ENCODE assay signal across 2 cellular contexts in the genomic region with DNA sequence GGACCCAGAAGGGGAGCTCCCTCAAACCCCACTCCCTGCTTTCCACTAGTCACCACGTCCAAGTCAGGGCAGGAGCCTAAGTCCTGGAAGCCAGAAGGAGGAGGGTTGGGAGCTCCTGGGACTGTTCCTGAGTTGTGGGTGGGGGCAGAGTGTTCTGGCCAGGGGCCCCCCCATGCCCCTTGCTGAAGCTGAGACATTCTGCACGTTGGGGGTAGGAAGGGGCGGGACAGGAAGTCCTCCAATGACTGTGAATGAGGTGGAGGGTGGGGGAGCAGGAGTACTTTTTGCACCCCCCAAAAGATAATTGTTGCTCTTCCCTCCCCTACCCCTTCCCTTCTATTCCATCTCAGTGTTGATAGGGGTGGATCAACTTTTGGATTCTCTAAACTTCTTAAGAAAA.
TF ChIP-seq lines count a peak whose summit lies in the region.

No MANE protein-coding gene starts in this region.

TF ChIP-seq in A549, 52 proteins besides CTCF, POLR2A, EP300 and RAD21:
- TF ChIP-seq ESRRA (IDR thresholded peaks at IDR 0.05; ENCODE audit: borderline replicate concordance, low read length) (no peak), BHLHE40 (IDR thresholded peaks at IDR 0.05; ENCODE audit: low read depth, low read length) (no peak), NFE2L2 (conservative IDR thresholded peaks at IDR 0.05; ENCODE audit: low read length) (no peak), ZFP36 (IDR thresholded peaks at IDR 0.05; ENCODE audit: borderline replicate concordance, partially characterized antibody) (no peak), GATA3 (IDR thresholded peaks at IDR 0.05; ENCODE audit: borderline replicate concordance) (no peak), FOSB (CRISPR knock-in tag; IDR thresholded peaks at IDR 0.05) (no peak), HOXB5 (CRISPR knock-in tag; IDR thresholded peaks at IDR 0.05) (no peak), TP53 (CRISPR knock-in tag; IDR thresholded peaks at IDR 0.05) (no peak), CHD2 (IDR thresholded peaks at IDR 0.05; ENCODE audit: low read length, partially characterized antibody) (no peak), NPAS2 (CRISPR knock-in tag; IDR thresholded peaks at IDR 0.05; ENCODE audit: borderline replicate concordance) (no peak), NR3C1 (IDR thresholded peaks at IDR 0.05) (no peak), ZSCAN20 (CRISPR knock-in tag; IDR thresholded peaks at IDR 0.05) (no peak)
- TF ChIP-seq, protein P1, sequence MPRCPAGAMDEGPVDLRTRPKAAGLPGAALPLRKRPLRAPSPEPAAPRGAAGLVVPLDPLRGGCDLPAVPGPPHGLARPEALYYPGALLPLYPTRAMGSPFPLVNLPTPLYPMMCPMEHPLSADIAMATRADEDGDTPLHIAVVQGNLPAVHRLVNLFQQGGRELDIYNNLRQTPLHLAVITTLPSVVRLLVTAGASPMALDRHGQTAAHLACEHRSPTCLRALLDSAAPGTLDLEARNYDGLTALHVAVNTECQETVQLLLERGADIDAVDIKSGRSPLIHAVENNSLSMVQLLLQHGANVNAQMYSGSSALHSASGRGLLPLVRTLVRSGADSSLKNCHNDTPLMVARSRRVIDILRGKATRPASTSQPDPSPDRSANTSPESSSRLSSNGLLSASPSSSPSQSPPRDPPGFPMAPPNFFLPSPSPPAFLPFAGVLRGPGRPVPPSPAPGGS (IDR thresholded peaks at IDR 0.05), result no peak
- TF ChIP-seq, protein P2, sequence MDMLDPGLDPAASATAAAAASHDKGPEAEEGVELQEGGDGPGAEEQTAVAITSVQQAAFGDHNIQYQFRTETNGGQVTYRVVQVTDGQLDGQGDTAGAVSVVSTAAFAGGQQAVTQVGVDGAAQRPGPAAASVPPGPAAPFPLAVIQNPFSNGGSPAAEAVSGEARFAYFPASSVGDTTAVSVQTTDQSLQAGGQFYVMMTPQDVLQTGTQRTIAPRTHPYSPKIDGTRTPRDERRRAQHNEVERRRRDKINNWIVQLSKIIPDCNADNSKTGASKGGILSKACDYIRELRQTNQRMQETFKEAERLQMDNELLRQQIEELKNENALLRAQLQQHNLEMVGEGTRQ (IDR thresholded peaks at IDR 0.05), result no peak

TF ChIP-seq in GM23338, 12 proteins besides CTCF, POLR2A, EP300 and RAD21:
- no peak for TF ChIP-seq CREB1 (CRISPR knock-in tag; IDR thresholded peaks at IDR 0.05; ENCODE audit: low read depth)
- TF ChIP-seq ZNF114 (CRISPR knock-in tag; IDR thresholded peaks at IDR 0.05), result no peak
- no peak for TF ChIP-seq JUNB (IDR thresholded peaks at IDR 0.05; ENCODE audit: unreplicated experiment)
- TF ChIP-seq, protein P3, sequence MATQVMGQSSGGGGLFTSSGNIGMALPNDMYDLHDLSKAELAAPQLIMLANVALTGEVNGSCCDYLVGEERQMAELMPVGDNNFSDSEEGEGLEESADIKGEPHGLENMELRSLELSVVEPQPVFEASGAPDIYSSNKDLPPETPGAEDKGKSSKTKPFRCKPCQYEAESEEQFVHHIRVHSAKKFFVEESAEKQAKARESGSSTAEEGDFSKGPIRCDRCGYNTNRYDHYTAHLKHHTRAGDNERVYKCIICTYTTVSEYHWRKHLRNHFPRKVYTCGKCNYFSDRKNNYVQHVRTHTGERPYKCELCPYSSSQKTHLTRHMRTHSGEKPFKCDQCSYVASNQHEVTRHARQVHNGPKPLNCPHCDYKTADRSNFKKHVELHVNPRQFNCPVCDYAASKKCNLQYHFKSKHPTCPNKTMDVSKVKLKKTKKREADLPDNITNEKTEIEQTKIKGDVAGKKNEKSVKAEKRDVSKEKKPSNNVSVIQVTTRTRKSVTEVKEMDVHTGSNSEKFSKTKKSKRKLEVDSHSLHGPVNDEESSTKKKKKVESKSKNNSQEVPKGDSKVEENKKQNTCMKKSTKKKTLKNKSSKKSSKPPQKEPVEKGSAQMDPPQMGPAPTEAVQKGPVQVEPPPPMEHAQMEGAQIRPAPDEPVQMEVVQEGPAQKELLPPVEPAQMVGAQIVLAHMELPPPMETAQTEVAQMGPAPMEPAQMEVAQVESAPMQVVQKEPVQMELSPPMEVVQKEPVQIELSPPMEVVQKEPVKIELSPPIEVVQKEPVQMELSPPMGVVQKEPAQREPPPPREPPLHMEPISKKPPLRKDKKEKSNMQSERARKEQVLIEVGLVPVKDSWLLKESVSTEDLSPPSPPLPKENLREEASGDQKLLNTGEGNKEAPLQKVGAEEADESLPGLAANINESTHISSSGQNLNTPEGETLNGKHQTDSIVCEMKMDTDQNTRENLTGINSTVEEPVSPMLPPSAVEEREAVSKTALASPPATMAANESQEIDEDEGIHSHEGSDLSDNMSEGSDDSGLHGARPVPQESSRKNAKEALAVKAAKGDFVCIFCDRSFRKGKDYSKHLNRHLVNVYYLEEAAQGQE (IDR thresholded peaks at IDR 0.05; ENCODE audit: unreplicated experiment), result no peak
- TF ChIP-seq, protein P4, sequence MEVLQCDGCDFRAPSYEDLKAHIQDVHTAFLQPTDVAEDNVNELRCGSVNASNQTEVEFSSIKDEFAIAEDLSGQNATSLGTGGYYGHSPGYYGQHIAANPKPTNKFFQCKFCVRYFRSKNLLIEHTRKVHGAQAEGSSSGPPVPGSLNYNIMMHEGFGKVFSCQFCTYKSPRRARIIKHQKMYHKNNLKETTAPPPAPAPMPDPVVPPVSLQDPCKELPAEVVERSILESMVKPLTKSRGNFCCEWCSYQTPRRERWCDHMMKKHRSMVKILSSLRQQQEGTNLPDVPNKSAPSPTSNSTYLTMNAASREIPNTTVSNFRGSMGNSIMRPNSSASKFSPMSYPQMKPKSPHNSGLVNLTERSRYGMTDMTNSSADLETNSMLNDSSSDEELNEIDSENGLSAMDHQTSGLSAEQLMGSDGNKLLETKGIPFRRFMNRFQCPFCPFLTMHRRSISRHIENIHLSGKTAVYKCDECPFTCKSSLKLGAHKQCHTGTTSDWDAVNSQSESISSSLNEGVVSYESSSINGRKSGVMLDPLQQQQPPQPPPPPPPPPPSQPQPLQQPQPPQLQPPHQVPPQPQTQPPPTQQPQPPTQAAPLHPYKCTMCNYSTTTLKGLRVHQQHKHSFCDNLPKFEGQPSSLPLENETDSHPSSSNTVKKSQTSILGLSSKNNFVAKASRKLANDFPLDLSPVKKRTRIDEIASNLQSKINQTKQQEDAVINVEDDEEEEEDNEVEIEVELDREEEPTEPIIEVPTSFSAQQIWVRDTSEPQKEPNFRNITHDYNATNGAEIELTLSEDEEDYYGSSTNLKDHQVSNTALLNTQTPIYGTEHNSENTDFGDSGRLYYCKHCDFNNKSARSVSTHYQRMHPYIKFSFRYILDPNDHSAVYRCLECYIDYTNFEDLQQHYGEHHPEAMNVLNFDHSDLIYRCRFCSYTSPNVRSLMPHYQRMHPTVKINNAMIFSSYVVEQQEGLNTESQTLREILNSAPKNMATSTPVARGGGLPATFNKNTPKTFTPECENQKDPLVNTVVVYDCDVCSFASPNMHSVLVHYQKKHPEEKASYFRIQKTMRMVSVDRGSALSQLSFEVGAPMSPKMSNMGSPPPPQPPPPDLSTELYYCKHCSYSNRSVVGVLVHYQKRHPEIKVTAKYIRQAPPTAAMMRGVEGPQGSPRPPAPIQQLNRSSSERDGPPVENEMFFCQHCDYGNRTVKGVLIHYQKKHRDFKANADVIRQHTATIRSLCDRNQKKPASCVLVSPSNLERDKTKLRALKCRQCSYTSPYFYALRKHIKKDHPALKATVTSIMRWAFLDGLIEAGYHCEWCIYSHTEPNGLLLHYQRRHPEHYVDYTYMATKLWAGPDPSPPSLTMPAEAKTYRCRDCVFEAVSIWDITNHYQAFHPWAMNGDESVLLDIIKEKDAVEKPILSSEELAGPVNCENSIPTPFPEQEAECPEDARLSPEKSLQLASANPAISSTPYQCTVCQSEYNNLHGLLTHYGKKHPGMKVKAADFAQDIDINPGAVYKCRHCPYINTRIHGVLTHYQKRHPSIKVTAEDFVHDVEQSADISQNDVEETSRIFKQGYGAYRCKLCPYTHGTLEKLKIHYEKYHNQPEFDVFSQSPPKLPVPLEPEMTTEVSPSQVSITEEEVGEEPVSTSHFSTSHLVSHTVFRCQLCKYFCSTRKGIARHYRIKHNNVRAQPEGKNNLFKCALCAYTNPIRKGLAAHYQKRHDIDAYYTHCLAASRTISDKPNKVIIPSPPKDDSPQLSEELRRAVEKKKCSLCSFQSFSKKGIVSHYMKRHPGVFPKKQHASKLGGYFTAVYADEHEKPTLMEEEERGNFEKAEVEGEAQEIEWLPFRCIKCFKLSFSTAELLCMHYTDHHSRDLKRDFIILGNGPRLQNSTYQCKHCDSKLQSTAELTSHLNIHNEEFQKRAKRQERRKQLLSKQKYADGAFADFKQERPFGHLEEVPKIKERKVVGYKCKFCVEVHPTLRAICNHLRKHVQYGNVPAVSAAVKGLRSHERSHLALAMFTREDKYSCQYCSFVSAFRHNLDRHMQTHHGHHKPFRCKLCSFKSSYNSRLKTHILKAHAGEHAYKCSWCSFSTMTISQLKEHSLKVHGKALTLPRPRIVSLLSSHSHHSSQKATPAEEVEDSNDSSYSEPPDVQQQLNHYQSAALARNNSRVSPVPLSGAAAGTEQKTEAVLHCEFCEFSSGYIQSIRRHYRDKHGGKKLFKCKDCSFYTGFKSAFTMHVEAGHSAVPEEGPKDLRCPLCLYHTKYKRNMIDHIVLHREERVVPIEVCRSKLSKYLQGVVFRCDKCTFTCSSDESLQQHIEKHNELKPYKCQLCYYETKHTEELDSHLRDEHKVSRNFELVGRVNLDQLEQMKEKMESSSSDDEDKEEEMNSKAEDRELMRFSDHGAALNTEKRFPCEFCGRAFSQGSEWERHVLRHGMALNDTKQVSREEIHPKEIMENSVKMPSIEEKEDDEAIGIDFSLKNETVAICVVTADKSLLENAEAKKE (CRISPR knock-in tag; IDR thresholded peaks at IDR 0.05), result no peak
- TF ChIP-seq NANOG (IDR thresholded peaks at IDR 0.05; ENCODE audit: borderline replicate concordance), result no peak
- TF ChIP-seq, protein P5, sequence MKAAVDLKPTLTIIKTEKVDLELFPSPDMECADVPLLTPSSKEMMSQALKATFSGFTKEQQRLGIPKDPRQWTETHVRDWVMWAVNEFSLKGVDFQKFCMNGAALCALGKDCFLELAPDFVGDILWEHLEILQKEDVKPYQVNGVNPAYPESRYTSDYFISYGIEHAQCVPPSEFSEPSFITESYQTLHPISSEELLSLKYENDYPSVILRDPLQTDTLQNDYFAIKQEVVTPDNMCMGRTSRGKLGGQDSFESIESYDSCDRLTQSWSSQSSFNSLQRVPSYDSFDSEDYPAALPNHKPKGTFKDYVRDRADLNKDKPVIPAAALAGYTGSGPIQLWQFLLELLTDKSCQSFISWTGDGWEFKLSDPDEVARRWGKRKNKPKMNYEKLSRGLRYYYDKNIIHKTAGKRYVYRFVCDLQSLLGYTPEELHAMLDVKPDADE (IDR thresholded peaks at IDR 0.05), result no peak; the same call in 1 of the 2 replicates
- no peak for TF ChIP-seq EZH2 (IDR thresholded peaks at IDR 0.05; ENCODE audit: low read depth, unreplicated experiment)
